ENCODE assay signal across 1 cellular context in genomic region chr3:15629860-15630597, GRCh38.
TF ChIP-seq lines count a peak whose summit lies in the region.

No MANE protein-coding gene starts in this region.

TF ChIP-seq in GM12878, 131 proteins besides CTCF, POLR2A, EP300 and RAD21 (continued from another document and continues in another):
- TF ChIP-seq IRF5 (IDR thresholded peaks at IDR 0.05; ENCODE audit: borderline replicate concordance), result no peak
- peak; percentile 60; the same call in 1 of the 2 replicates for TF ChIP-seq MXI1 (IDR thresholded peaks at IDR 0.05; ENCODE audit: low read depth, low read length)
- no peak for TF ChIP-seq PKNOX1 (IDR thresholded peaks at IDR 0.05)
- TF ChIP-seq NFYA (IDR thresholded peaks at IDR 0.05; ENCODE audit: borderline replicate concordance, low read depth, low read length), result no peak
- 0 out of 2 replicates have a peak, but pooled peaks have one; percentile 14 for TF ChIP-seq ZNF217 (IDR thresholded peaks at IDR 0.05)
- TF ChIP-seq, protein P1, sequence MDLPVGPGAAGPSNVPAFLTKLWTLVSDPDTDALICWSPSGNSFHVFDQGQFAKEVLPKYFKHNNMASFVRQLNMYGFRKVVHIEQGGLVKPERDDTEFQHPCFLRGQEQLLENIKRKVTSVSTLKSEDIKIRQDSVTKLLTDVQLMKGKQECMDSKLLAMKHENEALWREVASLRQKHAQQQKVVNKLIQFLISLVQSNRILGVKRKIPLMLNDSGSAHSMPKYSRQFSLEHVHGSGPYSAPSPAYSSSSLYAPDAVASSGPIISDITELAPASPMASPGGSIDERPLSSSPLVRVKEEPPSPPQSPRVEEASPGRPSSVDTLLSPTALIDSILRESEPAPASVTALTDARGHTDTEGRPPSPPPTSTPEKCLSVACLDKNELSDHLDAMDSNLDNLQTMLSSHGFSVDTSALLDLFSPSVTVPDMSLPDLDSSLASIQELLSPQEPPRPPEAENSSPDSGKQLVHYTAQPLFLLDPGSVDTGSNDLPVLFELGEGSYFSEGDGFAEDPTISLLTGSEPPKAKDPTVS (IDR thresholded peaks at IDR 0.05; ENCODE audit: low read depth, low read length), result no peak
- TF ChIP-seq FOXK2 (IDR thresholded peaks at IDR 0.05), result no peak
- TF ChIP-seq CBX5 (IDR thresholded peaks at IDR 0.05; ENCODE audit: low read depth), result 0 out of 2 replicates have a peak, but pooled peaks have one; percentile 46
- TF ChIP-seq RELA (IDR thresholded peaks at IDR 0.05; ENCODE audit: borderline replicate concordance, partially characterized antibody), result no peak
- no peak for TF ChIP-seq TBL1XR1 (IDR thresholded peaks at IDR 0.05; ENCODE audit: low read depth, low read length)
- peak; percentile 36 to 39; a peak in 3 of 4 replicates for TF ChIP-seq IKZF2 (IDR thresholded peaks at IDR 0.05)
- TF ChIP-seq REST (IDR thresholded peaks at IDR 0.05; ENCODE audit: low read depth, low read length), result no peak
- peak; percentile 75; the same call in 1 of the 3 replicates for TF ChIP-seq POU2F2 (IDR thresholded peaks at IDR 0.05; ENCODE audit: borderline replicate concordance, low read depth, low read length)
- peak; percentile 20; the same call in 1 of the 2 replicates for TF ChIP-seq USF2 (IDR thresholded peaks at IDR 0.05; ENCODE audit: borderline replicate concordance, low read depth, low read length)
- TF ChIP-seq ESRRA (IDR thresholded peaks at IDR 0.05; ENCODE audit: low read length), result no peak
- 0 out of 2 replicates have a peak, but pooled peaks have one; percentile 44 for TF ChIP-seq ZNF207 (IDR thresholded peaks at IDR 0.05; ENCODE audit: borderline replicate concordance)
- no peak for TF ChIP-seq JUND (IDR thresholded peaks at IDR 0.05; ENCODE audit: low read depth, low read length)
- TF ChIP-seq USF1 (IDR thresholded peaks at IDR 0.05; ENCODE audit: borderline replicate concordance, extremely low read length, insufficient read depth, low read depth, low read length), result peak; percentile 14
- TF ChIP-seq STAT1 (conservative IDR thresholded peaks at IDR 0.05), result 0 out of 2 replicates have a peak, but pooled peaks have one; percentile 51
- no peak for TF ChIP-seq CEBPZ (IDR thresholded peaks at IDR 0.05; ENCODE audit: low read depth, low read length)
- peak; percentile 94 for TF ChIP-seq SMC3 (IDR thresholded peaks at IDR 0.05; ENCODE audit: borderline replicate concordance, low read length)
- TF ChIP-seq NKRF (conservative IDR thresholded peaks at IDR 0.05), result no peak
- TF ChIP-seq PAX5 (IDR thresholded peaks at IDR 0.05; ENCODE audit: borderline replicate concordance, low read depth, low read length), result no peak
- no peak for TF ChIP-seq LARP7 (IDR thresholded peaks at IDR 0.05)
- no peak for TF ChIP-seq TARDBP (IDR thresholded peaks at IDR 0.05; ENCODE audit: borderline replicate concordance)
- TF ChIP-seq, protein P2, sequence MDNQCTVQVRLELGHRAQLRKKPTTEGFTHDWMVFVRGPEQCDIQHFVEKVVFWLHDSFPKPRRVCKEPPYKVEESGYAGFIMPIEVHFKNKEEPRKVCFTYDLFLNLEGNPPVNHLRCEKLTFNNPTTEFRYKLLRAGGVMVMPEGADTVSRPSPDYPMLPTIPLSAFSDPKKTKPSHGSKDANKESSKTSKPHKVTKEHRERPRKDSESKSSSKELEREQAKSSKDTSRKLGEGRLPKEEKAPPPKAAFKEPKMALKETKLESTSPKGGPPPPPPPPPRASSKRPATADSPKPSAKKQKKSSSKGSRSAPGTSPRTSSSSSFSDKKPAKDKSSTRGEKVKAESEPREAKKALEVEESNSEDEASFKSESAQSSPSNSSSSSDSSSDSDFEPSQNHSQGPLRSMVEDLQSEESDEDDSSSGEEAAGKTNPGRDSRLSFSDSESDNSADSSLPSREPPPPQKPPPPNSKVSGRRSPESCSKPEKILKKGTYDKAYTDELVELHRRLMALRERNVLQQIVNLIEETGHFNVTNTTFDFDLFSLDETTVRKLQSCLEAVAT (IDR thresholded peaks at IDR 0.05), result no peak
- TF ChIP-seq, protein P3, sequence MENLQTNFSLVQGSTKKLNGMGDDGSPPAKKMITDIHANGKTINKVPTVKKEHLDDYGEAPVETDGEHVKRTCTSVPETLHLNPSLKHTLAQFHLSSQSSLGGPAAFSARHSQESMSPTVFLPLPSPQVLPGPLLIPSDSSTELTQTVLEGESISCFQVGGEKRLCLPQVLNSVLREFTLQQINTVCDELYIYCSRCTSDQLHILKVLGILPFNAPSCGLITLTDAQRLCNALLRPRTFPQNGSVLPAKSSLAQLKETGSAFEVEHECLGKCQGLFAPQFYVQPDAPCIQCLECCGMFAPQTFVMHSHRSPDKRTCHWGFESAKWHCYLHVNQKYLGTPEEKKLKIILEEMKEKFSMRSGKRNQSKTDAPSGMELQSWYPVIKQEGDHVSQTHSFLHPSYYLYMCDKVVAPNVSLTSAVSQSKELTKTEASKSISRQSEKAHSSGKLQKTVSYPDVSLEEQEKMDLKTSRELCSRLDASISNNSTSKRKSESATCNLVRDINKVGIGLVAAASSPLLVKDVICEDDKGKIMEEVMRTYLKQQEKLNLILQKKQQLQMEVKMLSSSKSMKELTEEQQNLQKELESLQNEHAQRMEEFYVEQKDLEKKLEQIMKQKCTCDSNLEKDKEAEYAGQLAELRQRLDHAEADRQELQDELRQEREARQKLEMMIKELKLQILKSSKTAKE (IDR thresholded peaks at IDR 0.05; ENCODE audit: low read depth, poor library complexity, severe bottlenecking), result peak; percentile 83
- no peak for TF ChIP-seq NR2C2 (IDR thresholded peaks at IDR 0.05; ENCODE audit: borderline replicate concordance, control insufficient read depth, insufficient read length, low read depth)
- no peak for TF ChIP-seq ETV6 (conservative IDR thresholded peaks at IDR 0.05 in 1 of 2, IDR thresholded peaks at IDR 0.05 in 1 of 2; ENCODE audit: borderline replicate concordance in 1 of 2, low read depth in 1 of 2)
- no peak for TF ChIP-seq BRCA1 (IDR thresholded peaks at IDR 0.05; ENCODE audit: low read depth, low read length)
- TF ChIP-seq MEF2A (IDR thresholded peaks at IDR 0.05; ENCODE audit: insufficient read depth, low read depth, low read length), result 0 out of 2 replicates have a peak, but pooled peaks have one; percentile 11
- TF ChIP-seq RFX5 (IDR thresholded peaks at IDR 0.05; ENCODE audit: low read depth, low read length), result no peak
- 0 out of 2 replicates have a peak, but pooled peaks have one; percentile 73 for TF ChIP-seq RB1 (IDR thresholded peaks at IDR 0.05; ENCODE audit: borderline replicate concordance)
